In genomic region chr3:30043156-30043555, GRCh38 we compare ENCODE assay signal across 1 cellular context.
TF ChIP-seq lines count a peak whose summit lies in the region.

No MANE protein-coding gene starts in this region.

TF ChIP-seq in H1, 55 proteins besides CTCF, POLR2A, EP300 and RAD21 (continued from another document):
- no peak for TF ChIP-seq ATF2 (IDR thresholded peaks at IDR 0.05; ENCODE audit: low read length)
- no peak for TF ChIP-seq GTF2F1 (IDR thresholded peaks at IDR 0.05; ENCODE audit: borderline replicate concordance, low read depth, low read length)
- no peak for TF ChIP-seq MAX (IDR thresholded peaks at IDR 0.05)
- TF ChIP-seq SIN3A (conservative IDR thresholded peaks at IDR 0.05 in 1 of 2, IDR thresholded peaks at IDR 0.05 in 1 of 2; ENCODE audit: low read depth in 1 of 2, low read length in 2 of 2) = no peak
- TF ChIP-seq BRCA1 (IDR thresholded peaks at IDR 0.05; ENCODE audit: low read depth, low read length) = no peak
